8 cellular contexts compared by ENCODE assay signal in the genomic region with DNA sequence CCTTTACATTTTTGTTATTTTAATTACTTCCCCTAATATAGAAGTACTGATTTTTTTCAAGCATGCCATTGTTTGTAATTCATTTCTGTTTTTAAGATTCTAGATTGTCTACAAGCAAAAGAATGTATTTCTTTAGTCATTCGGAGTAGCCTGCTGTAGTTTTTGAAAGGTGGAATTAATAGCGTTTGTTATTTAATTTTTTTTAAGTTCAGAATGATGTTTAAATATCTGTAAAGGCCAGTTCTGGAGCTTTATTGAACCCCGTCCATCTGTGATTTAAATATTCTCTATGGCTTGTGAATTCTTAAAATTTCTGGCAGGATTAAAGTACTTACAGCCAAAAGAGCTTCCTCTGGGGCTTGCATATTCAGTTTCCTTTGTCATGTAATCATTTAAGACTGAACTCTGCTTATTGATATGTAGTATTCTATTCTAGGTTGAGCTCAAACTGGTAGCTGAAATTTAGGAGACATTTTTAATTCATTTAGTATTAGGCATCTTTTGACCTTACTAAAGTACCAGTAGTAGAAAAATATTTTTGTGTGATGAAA. TPM values are rescaled to one million over a fixed set of nuclear protein-coding genes. Genes with fewer than 3 reads are reported as not detected.
DNase-seq lines count a peak whose midpoint lies in the region; ATAC-seq and TF ChIP-seq lines count a peak whose summit lies in the region.

No MANE protein-coding gene starts in this region.

- H3K4me3 ChIP-seq in DOHH2 (ENCODE audit: low read length) (no peak overlapping the region), SK-N-MC (peak overlapping the region; percentile 80), fibroblast of lung (replicated peaks in 1 of 4; ENCODE audit: control extremely low read depth in 1 of 4, insufficient read depth in 1 of 4, low read depth in 3 of 4, low read length in 4 of 4) (peak overlapping the region; percentile 15 to 98 (median 38)), rectal smooth muscle tissue (ENCODE audit: low read length) (no peak overlapping the region)

- no peak for TF ChIP-seq CTCF in DOHH2 (IDR thresholded peaks at IDR 0.05; ENCODE audit: low read depth, low read length, poor library complexity, severe bottlenecking)
- TF ChIP-seq CTCF in fibroblast of lung (conservative IDR thresholded peaks at IDR 0.05 in 1 of 2, IDR thresholded peaks at IDR 0.05 in 1 of 2; ENCODE audit: low read depth in 1 of 2, low read length in 2 of 2) = no peak

- peaks cover 54% of the 10 kb centered on the region for H3K4me1 ChIP-seq in DOHH2 (ENCODE audit: control insufficient read depth, low read length)
- H3K4me1 ChIP-seq in fibroblast of lung (ENCODE audit: control insufficient read depth, extremely low read depth, insufficient read depth, low read length) = peaks cover 12% of the 10 kb centered on the region
- peaks cover 20% of the 10 kb centered on the region for H3K4me1 ChIP-seq in rectal smooth muscle tissue (ENCODE audit: control insufficient read depth, insufficient read depth, low read length)

- no peak for ATAC-seq in GM19351 (IDR thresholded peaks at IDR 0.05; ENCODE audit: unreplicated experiment)

- H4K20me1 ChIP-seq in DOHH2 (ENCODE audit: control insufficient read depth, insufficient read depth, low read depth, low read length) (no peaks in the 10 kb centered on the region), fibroblast of lung (ENCODE audit: control insufficient read depth, extremely low read depth, insufficient read depth, low read length) (no peaks in the 10 kb centered on the region)

- H3K4me2 ChIP-seq in DOHH2 (ENCODE audit: low read length) = peak overlapping the region; percentile 85
- peak overlapping the region; percentile 80 for H3K4me2 ChIP-seq in fibroblast of lung (ENCODE audit: extremely low read depth, insufficient read depth, low read length)

- H3F3A ChIP-seq in DOHH2 (ENCODE audit: control insufficient read depth, insufficient read depth) = peaks cover 10% of the 10 kb centered on the region

- H3K9me3 ChIP-seq in DOHH2 (ENCODE audit: control insufficient read depth, insufficient read depth, low read length) (no peaks in the 10 kb centered on the region), SK-N-MC (ENCODE audit: low read depth, low read length) (peaks cover 4% of the 10 kb centered on the region; the same call in 1 of the 2 replicates), fibroblast of lung (ENCODE audit: control insufficient read depth, insufficient read depth, low read depth, low read length) (no peaks in the 10 kb centered on the region)

- H3K27me3 ChIP-seq in DOHH2 (ENCODE audit: control insufficient read depth, low read length) = no peaks in the 10 kb centered on the region
- H3K27me3 ChIP-seq in fibroblast of lung (ENCODE audit: control insufficient read depth, insufficient read depth, low read length) = no peaks in the 10 kb centered on the region
- no peaks in the 10 kb centered on the region for H3K27me3 ChIP-seq in rectal smooth muscle tissue (ENCODE audit: control insufficient read depth, insufficient read depth, low read length)

- H2AFZ ChIP-seq in fibroblast of lung (ENCODE audit: low read length) = no peak overlapping the region

- H3K9ac ChIP-seq in SK-N-MC (ENCODE audit: insufficient read length) = peak overlapping the region; percentile 93
- no peak overlapping the region for H3K9ac ChIP-seq in fibroblast of lung (ENCODE audit: insufficient read depth, low read length)
- no peak overlapping the region for H3K9ac ChIP-seq in rectal smooth muscle tissue (ENCODE audit: low read length)

- peaks cover 30% of the 10 kb centered on the region for H3K36me3 ChIP-seq in DOHH2 (ENCODE audit: control insufficient read depth, low read length)
- H3K36me3 ChIP-seq in SK-N-MC (ENCODE audit: insufficient read depth, low read length) = peaks cover 46% of the 10 kb centered on the region
- H3K36me3 ChIP-seq in fibroblast of lung (ENCODE audit: control insufficient read depth, insufficient read depth, low read length) = peaks cover 11% of the 10 kb centered on the region
- H3K36me3 ChIP-seq in rectal smooth muscle tissue (ENCODE audit: control insufficient read depth, insufficient read depth, low read length) = no peaks in the 10 kb centered on the region

- H3K27ac ChIP-seq in DOHH2 (ENCODE audit: low read depth, low read length) (no peak overlapping the region), SK-N-MC (peak overlapping the region; percentile 97), fibroblast of lung (ENCODE audit: insufficient read depth, low read length) (peak overlapping the region; percentile 97), rectal smooth muscle tissue (ENCODE audit: low read depth, low read length) (peak overlapping the region; percentile 99)

- DNase-seq in SK-N-MC (ENCODE audit: low read depth, low spot score) (no peak), fibroblast of lung (ENCODE audit: low read depth in 2 of 2) (no peak), germinal center (ENCODE audit: low spot score) (no peak), glomerular visceral epithelial cell (ENCODE audit: extremely low spot score) (no peak)
- DNase-seq in activated CD8-positive, alpha-beta memory T cell treated with anti-CD3 and anti-CD28 coated beads, Interleukin-2, amount 50 U/mL, for 4 hours = no peak

- H3K9me2 ChIP-seq in DOHH2 (replicated peaks; ENCODE audit: control insufficient read depth, low read length) = no peaks in the 10 kb centered on the region

- H3K79me2 ChIP-seq in DOHH2 (ENCODE audit: control insufficient read depth, low read length) (peaks cover 52% of the 10 kb centered on the region), fibroblast of lung (ENCODE audit: control insufficient read depth, insufficient read depth, low read length) (peaks cover 69% of the 10 kb centered on the region)

RNA-seq across cellular contexts. Expression of a gene that starts 5.2 kb away (rescaled TPM):
- total RNA-seq in fibroblast of lung = 157 and 163 TPM in 2 replicates
- polyA plus RNA-seq in fibroblast of lung = 64.7 and 100 TPM in 2 replicates
- 33.3 and 41.6 TPM in 2 replicates for polyA plus RNA-seq in fibroblast of lung (2012)
- polyA minus RNA-seq in fibroblast of lung (ENCODE audit: low replicate concordance) = 51.2 and 55.0 TPM in 2 replicates

Comparison
In these comparisons a context has a peak if more than half of its experiments do, and no peak if none do; other contexts are left out.
1. H3K4me3 ChIP-seq: peak in SK-N-MC (single experiment) and fibroblast of lung (4 of 4); none in DOHH2 (single experiment) and rectal smooth muscle tissue (single experiment).